In genomic region chr20:35942243-35942642, GRCh38 we compare ENCODE assay signal across 13 cellular contexts. TPM values are rescaled to one million over a fixed set of nuclear protein-coding genes. Genes with fewer than 3 reads are reported as not detected.
DNase-seq lines count a peak whose midpoint lies in the region; TF ChIP-seq lines count a peak whose summit lies in the region.
"Had no signal": no experiment of that assay in that cellular context is flagged by ENCODE, and none has a peak within 500 bp of the region (broad histone marks: within the 10 kb centered on the region; RNA-seq: fewer than 3 reads in every experiment).

No MANE protein-coding gene starts in this region.

- H4K5ac ChIP-seq in mesendoderm (ENCODE audit: low read length): no peak overlapping the region

- H2BK120ac ChIP-seq in mesendoderm (ENCODE audit: low read depth, low read length): no peak overlapping the region
- no peak overlapping the region for H2BK120ac ChIP-seq in mesenchymal stem cell (ENCODE audit: low read depth, low read length)

- H4K91ac ChIP-seq in mesenchymal stem cell (ENCODE audit: low read length): no peak overlapping the region

- H3K9ac ChIP-seq in mesendoderm (ENCODE audit: low read length) (no peak overlapping the region), mesenchymal stem cell (ENCODE audit: low read length) (no peak overlapping the region)

- H2BK12ac ChIP-seq in mesenchymal stem cell (ENCODE audit: low read length in 2 of 2): no peak overlapping the region

- intact Hi-C loops in CD4-positive, alpha-beta memory T cell (cut with micrococcal nuclease): no loop called here

- H3K4me1 ChIP-seq in CD4-positive, alpha-beta memory T cell (ENCODE audit: insufficient read depth, low read length): no peaks in the 10 kb centered on the region
- H3K4me1 ChIP-seq in mesendoderm (ENCODE audit: control insufficient read depth, low read depth, low read length) (no peaks in the 10 kb centered on the region), mesenchymal stem cell (ENCODE audit: control insufficient read depth, insufficient read depth, low read depth, low read length) (peaks cover 1% of the 10 kb centered on the region)
- H3K4me1 ChIP-seq: vagina had no signal

- no peak overlapping the region for H2BK5ac ChIP-seq in mesendoderm (ENCODE audit: low read length)
- H2BK5ac ChIP-seq in mesenchymal stem cell (ENCODE audit: low read depth, low read length, poor library complexity, severe bottlenecking): no peak overlapping the region

- H4K8ac ChIP-seq in mesendoderm (ENCODE audit: low read depth, low read length) (no peak overlapping the region), mesenchymal stem cell (ENCODE audit: low read length) (no peak overlapping the region)

- H3K4me3 Mint-ChIP-seq in CD4-positive, alpha-beta memory T cell: no peak overlapping the region
- no peak overlapping the region for H3K4me3 Mint-ChIP-seq in mesothelial cell of epicardium
- H3K4me3 Mint-ChIP-seq: activated naive CD8-positive, alpha-beta T cell treated with anti-CD3 and anti-CD28 coated beads, Interleukin-2, amount 10 ng/mL, durations not matched to agents 7 days and 5 days had no signal

- H3K79me2 ChIP-seq in mesendoderm (ENCODE audit: control insufficient read depth, insufficient read depth, low read length): no peaks in the 10 kb centered on the region

- no peak overlapping the region for H3K4me3 ChIP-seq in CD4-positive, alpha-beta memory T cell (ENCODE audit: low read length in 2 of 2)
- no peak overlapping the region for H3K4me3 ChIP-seq in NB4 (ENCODE audit: low read depth, low read length)
- no peak overlapping the region for H3K4me3 ChIP-seq in WERI-Rb-1 (ENCODE audit: low read depth, low read length)
- H3K4me3 ChIP-seq in mesendoderm (ENCODE audit: low read length): no peak overlapping the region
- no peak overlapping the region for H3K4me3 ChIP-seq in mesenchymal stem cell (ENCODE audit: insufficient read depth in 1 of 2, low read depth in 1 of 2, low read length in 2 of 2)
- H3K4me3 ChIP-seq: vagina had no signal

- H3K79me1 ChIP-seq in mesendoderm (ENCODE audit: low read length) (no peaks in the 10 kb centered on the region), mesenchymal stem cell (replicated peaks; ENCODE audit: low read length, poor library complexity, severe bottlenecking) (peaks cover 29% of the 10 kb centered on the region)

- CTCF ChIA-PET in CD4-positive, alpha-beta memory T cell (lab: Charles Lee; ENCODE audit: partially characterized antibody): interaction anchor here (2.1 kb wide), 1 partner anchor 12 kb away, joined by 19 read pairs; the partner anchor contains the start of gene SCAND1

- no peak overlapping the region for H2AFZ ChIP-seq in mesenchymal stem cell (ENCODE audit: low read depth, low read length)

- H3K56ac ChIP-seq in mesendoderm (ENCODE audit: low read length): no peak overlapping the region

- TF ChIP-seq POLR2A in NB4 (IDR thresholded peaks at IDR 0.05; ENCODE audit: extremely low read depth, insufficient read length): no peak

- H3K36me3 Mint-ChIP-seq in CD4-positive, alpha-beta memory T cell: peaks cover 39 to 62% of the 10 kb centered on the region in 2 donors
- peaks cover 27% of the 10 kb centered on the region for H3K36me3 Mint-ChIP-seq in mesothelial cell of epicardium

- H3K18ac ChIP-seq in mesendoderm (ENCODE audit: low read length): no peak overlapping the region
- no peak overlapping the region for H3K18ac ChIP-seq in mesenchymal stem cell (ENCODE audit: low read depth in 1 of 2, low read length in 2 of 2)

- H2BK15ac ChIP-seq in mesendoderm (replicated peaks; ENCODE audit: low read depth) (no peak overlapping the region), mesenchymal stem cell (ENCODE audit: low read depth, poor library complexity, severe bottlenecking) (no peak overlapping the region)

- H3K36me3 ChIP-seq in CD4-positive, alpha-beta memory T cell (ENCODE audit: insufficient read depth, low read length): peaks cover 54% of the 10 kb centered on the region
- peaks cover 68% of the 10 kb centered on the region for H3K36me3 ChIP-seq in WERI-Rb-1
- H3K36me3 ChIP-seq in mesendoderm (ENCODE audit: control insufficient read depth, insufficient read depth, low read length): no peaks in the 10 kb centered on the region
- peaks cover 33 to 68% of the 10 kb centered on the region in 2 experiments for H3K36me3 ChIP-seq in mesenchymal stem cell (ENCODE audit: control insufficient read depth in 1 of 2, insufficient read depth in 2 of 2, low read depth in 1 of 2, low read length in 2 of 2)

- H3K4ac ChIP-seq in mesendoderm (ENCODE audit: low read depth, low read length) (no peak overlapping the region), mesenchymal stem cell (ENCODE audit: low read depth in 1 of 2, low read length in 2 of 2) (no peak overlapping the region)

- H2AK5ac ChIP-seq in mesendoderm (ENCODE audit: low read length): no peak overlapping the region
- H2AK5ac ChIP-seq in mesenchymal stem cell (ENCODE audit: low read length, severe bottlenecking): no peak overlapping the region

- H3K23ac ChIP-seq in mesendoderm (ENCODE audit: low read length) (no peak overlapping the region), mesenchymal stem cell (ENCODE audit: low read length in 2 of 2) (no peak overlapping the region)

- no peak for DNase-seq in CD4-positive, alpha-beta memory T cell
- DNase-seq in NB4 (ENCODE audit: low read depth): peak; percentile 26
- DNase-seq in WERI-Rb-1: peak; percentile 74
- peak; percentile 31 for DNase-seq in mesendoderm
- DNase-seq in cortex of kidney (lab: John Stamatoyannopoulos, UW): no peak
- DNase-seq in mesothelial cell of epicardium (ENCODE audit: low spot score in 2 of 2, unreplicated experiment in 2 of 2): no peak
- DNase-seq in mesenchymal stem cell: no peak
- DNase-seq: activated naive CD8-positive, alpha-beta T cell treated with anti-CD3 and anti-CD28 coated beads, Interleukin-2, amount 10 ng/mL, durations not matched to agents 7 days and 5 days; NCI-H1436 treated with DMSO at 0.1 percent for 48 hours; NCI-H226; NK-92 treated with Interleukin-12 subunit alpha and Interleukin-12 subunit beta, amount 100 ng/mL, for 24 hours; stimulated activated CD4-positive, alpha-beta T cell treated with anti-CD3 and anti-CD28 coated beads, Interleukin-2, amount 100 ng/mL, for 24 hours had no signal

- peaks cover 0 to 4% (median under 1%) of the 10 kb centered on the region in 4 donors for H3K4me1 Mint-ChIP-seq in CD4-positive, alpha-beta memory T cell
- no peaks in the 10 kb centered on the region for H3K4me1 Mint-ChIP-seq in mesothelial cell of epicardium

- H3K27me3 Mint-ChIP-seq in CD4-positive, alpha-beta memory T cell: no peaks in the 10 kb centered on the region
- H3K27me3 Mint-ChIP-seq in mesothelial cell of epicardium (ENCODE audit: low read depth): no peaks in the 10 kb centered on the region
- H3K27me3 Mint-ChIP-seq: activated naive CD8-positive, alpha-beta T cell treated with anti-CD3 and anti-CD28 coated beads, Interleukin-2, amount 10 ng/mL, durations not matched to agents 7 days and 5 days had no signal

- peak overlapping the region in 5 of 7 donors; percentile 28 to 73 (median 48) for H3K27ac Mint-ChIP-seq in CD4-positive, alpha-beta memory T cell
- H3K27ac Mint-ChIP-seq in mesothelial cell of epicardium: no peak overlapping the region

- no peak overlapping the region for H3K27ac ChIP-seq in CD4-positive, alpha-beta memory T cell (ENCODE audit: low read depth, low read length)
- H3K27ac ChIP-seq in WERI-Rb-1 (peak overlapping the region; percentile 35), mesendoderm (ENCODE audit: low read depth, low read length) (no peak overlapping the region), mesenchymal stem cell (ENCODE audit: low read length, poor library complexity, severe bottlenecking) (no peak overlapping the region)
- H3K27ac ChIP-seq: vagina had no signal

- H3K27me3 ChIP-seq in CD4-positive, alpha-beta memory T cell (ENCODE audit: insufficient read depth, low read length): no peaks in the 10 kb centered on the region
- H3K27me3 ChIP-seq in WERI-Rb-1 (ENCODE audit: insufficient read depth, low read depth, severe bottlenecking) (no peaks in the 10 kb centered on the region), mesendoderm (ENCODE audit: insufficient read depth, low read length, poor library complexity) (no peaks in the 10 kb centered on the region), mesenchymal stem cell (ENCODE audit: control insufficient read depth in 1 of 2, insufficient read depth in 1 of 2, low read length in 2 of 2) (no peaks in the 10 kb centered on the region)
- H3K27me3 ChIP-seq: vagina had no signal

- H3K14ac ChIP-seq in mesenchymal stem cell (ENCODE audit: low read length in 2 of 2): no peak overlapping the region

- no CpG with 5 or more reads among the region's 2 CpGs for WGBS in mesendoderm (ENCODE audit: extremely low coverage, insufficient coverage, low lambda C conversion rate)
- 91% methylated on average over 2 of the region's 2 CpGs for WGBS in mesenchymal stem cell

- POLR2A ChIA-PET in CD4-positive, alpha-beta memory T cell (lab: Charles Lee; ENCODE audit: partially characterized antibody): interaction anchor here (0.6 to 2.8 kb wide), 2 partner anchors 11 to 1442 kb away, joined by 3 to 16 read pairs; partner anchors contain the start of gene SCAND1

- H3K4me2 ChIP-seq in mesendoderm (ENCODE audit: low read length) (no peak overlapping the region), mesenchymal stem cell (ENCODE audit: low read length, poor library complexity, severe bottlenecking) (no peak overlapping the region)

- no peak for TF ChIP-seq CTCF in NB4 (IDR thresholded peaks at IDR 0.05; ENCODE audit: low read depth, low read length)
- TF ChIP-seq CTCF in WERI-Rb-1 (IDR thresholded peaks at IDR 0.05; ENCODE audit: low read depth, low read length): no peak
- TF ChIP-seq CTCF in mesothelial cell of epicardium (IDR thresholded peaks at IDR 0.05; ENCODE audit: unreplicated experiment): no peak

- no peaks in the 10 kb centered on the region for H3K9me3 ChIP-seq in CD4-positive, alpha-beta memory T cell (ENCODE audit: control insufficient read depth in 1 of 2, low read length in 2 of 2)
- H3K9me3 ChIP-seq in WERI-Rb-1 (ENCODE audit: severe bottlenecking) (no peaks in the 10 kb centered on the region), mesenchymal stem cell (ENCODE audit: control insufficient read depth, low read length) (no peaks in the 10 kb centered on the region)
- H3K9me3 ChIP-seq: vagina had no signal

- no peaks in the 10 kb centered on the region for H3K9me3 Mint-ChIP-seq in CD4-positive, alpha-beta memory T cell
- H3K9me3 Mint-ChIP-seq in mesothelial cell of epicardium: no peaks in the 10 kb centered on the region
- H3K9me3 Mint-ChIP-seq: activated naive CD8-positive, alpha-beta T cell treated with anti-CD3 and anti-CD28 coated beads, Interleukin-2, amount 10 ng/mL, durations not matched to agents 7 days and 5 days had no signal

RNA-seq across cellular contexts. Expression of gene SCAND1, which starts 12.1 kb away (rescaled TPM):
- 10 to 100 TPM; 45.1 to 53.8 TPM for total RNA-seq in CD4-positive, alpha-beta memory T cell
- polyA plus RNA-seq in CD4-positive, alpha-beta memory T cell: 100 to 1,000 TPM; 124 to 185 TPM
- 71.4 TPM for polyA plus RNA-seq in mesendoderm (2013, experiment 1 of 2)
- polyA plus RNA-seq in mesendoderm (2013, experiment 2 of 2): 71.1 TPM
- total RNA-seq in mesothelial cell of epicardium: 59.2 to 65.9 TPM (median 61.3 TPM) in 3 replicates
- 69.8 TPM for polyA plus RNA-seq in mesenchymal stem cell (2013, experiment 1 of 2)
- 73.4 TPM for polyA plus RNA-seq in mesenchymal stem cell (2013, experiment 2 of 2)

RNA-seq across cellular contexts. Expression of gene CNBD2, which starts 26.1 kb away (rescaled TPM):
- 1 to 10 TPM; 7.8 to 8.2 TPM for total RNA-seq in CD4-positive, alpha-beta memory T cell
- polyA plus RNA-seq in CD4-positive, alpha-beta memory T cell: 1 to 10 TPM; 6.7 to 7.2 TPM
- 2.7 TPM for polyA plus RNA-seq in mesendoderm (2013, experiment 1 of 2)
- 3.3 TPM for polyA plus RNA-seq in mesendoderm (2013, experiment 2 of 2)
- 3.5 to 4.7 TPM (median 3.7 TPM) in 3 replicates for total RNA-seq in mesothelial cell of epicardium
- polyA plus RNA-seq in mesenchymal stem cell (2013, experiment 1 of 2): 2.4 TPM
- polyA plus RNA-seq in mesenchymal stem cell (2013, experiment 2 of 2): 2.5 TPM

Comparison
In these comparisons a context has a peak if more than half of its experiments do, and no peak if none do; other contexts are left out.
1. DNase-seq: peak in NB4 (single experiment), WERI-Rb-1 (single experiment) and mesendoderm (single experiment); none in CD4-positive, alpha-beta memory T cell (0 of 5), cortex of kidney (single experiment), mesothelial cell of epicardium (0 of 2) and mesenchymal stem cell (single experiment).